ENCODE assay signal across 8 cellular contexts in the genomic region with DNA sequence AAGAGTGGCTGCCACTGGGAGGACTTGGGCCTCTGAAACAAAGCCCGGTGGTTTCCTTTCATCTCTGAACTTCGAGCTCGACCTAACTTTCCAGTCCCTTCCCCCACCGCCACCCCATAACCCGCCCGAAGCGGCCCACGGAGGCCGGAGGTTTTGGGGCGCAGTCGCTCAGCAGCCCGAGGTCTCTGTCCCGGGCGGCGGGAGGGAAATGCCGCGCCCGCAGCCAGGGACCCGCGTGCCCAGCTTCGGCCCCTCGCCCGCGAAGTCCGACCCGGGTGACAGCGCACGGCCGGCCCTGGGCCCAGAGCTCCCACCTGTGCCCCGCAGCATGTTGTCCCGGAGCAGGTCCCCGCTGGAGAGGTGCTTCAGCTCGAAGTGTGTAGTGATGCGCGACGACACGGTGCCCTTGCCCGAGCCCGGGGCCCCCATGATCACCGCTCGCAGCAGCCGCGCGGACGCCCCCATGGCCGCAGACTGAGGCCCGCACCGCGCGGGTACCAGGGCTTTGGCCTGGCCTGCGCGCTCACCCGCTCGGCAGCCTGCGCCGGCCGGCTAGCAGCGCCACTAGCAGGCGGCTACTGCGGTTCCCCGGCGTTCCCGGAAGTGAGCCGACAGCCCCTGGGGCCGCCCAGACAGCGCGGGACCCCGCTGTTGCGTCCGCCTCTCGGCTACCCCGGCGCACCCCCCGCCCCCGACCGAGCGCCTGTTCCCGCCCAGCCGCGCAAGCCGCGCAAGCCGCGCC. TPM values are rescaled to one million over a fixed set of nuclear protein-coding genes. Genes with fewer than 3 reads are reported as not detected.
DNase-seq lines count a peak whose midpoint lies in the region; ATAC-seq, FAIRE-seq and TF ChIP-seq lines count a peak whose summit lies in the region.

A gene (minus strand): TSS at position 580 of the 742 bp plus-strand sequence. CDS start 115 bp downstream, at position 465.

- DNase-seq in Caco-2 (peak; percentile 77 to 85), HK-2 (ENCODE audit: unreplicated experiment) (peak; percentile 36), NOMO-1 treated with dmso at 0.1 percent for 144 hours (lab: John Stamatoyannopoulos, UW; ENCODE audit: unreplicated experiment) (peak; percentile 57), endothelial cell of umbilical vein (ENCODE audit: low read depth, low spot score) (peak; percentile 85), middle frontal gyrus (ENCODE audit: extremely low spot score, low spot score) (peak; percentile 57)
- DNase-seq in activated CD8-positive, alpha-beta memory T cell treated with anti-CD3 and anti-CD28 coated beads, Interleukin-2, amount 50 U/mL, for 48 hours, result peak; percentile 92
- DNase-seq in stimulated activated CD8-positive, alpha-beta memory T cell treated with anti-CD3 and anti-CD28 coated beads, Interleukin-2, amount 100 ng/mL, for 48 hours (ENCODE audit: low read depth in 2 of 2), result peak; percentile 82

- peak within 1 kb of the TSS; percentile 100 for H3K4me2 ChIP-seq in endothelial cell of umbilical vein (ENCODE audit: insufficient read depth, low read length)

- H3K9me1 ChIP-seq in endothelial cell of umbilical vein (replicated peaks; ENCODE audit: control insufficient read depth, extremely low read depth, insufficient read depth, low read length), result no peaks in the 10 kb centered on the region

- peak within 1 kb of the TSS; percentile 78 for H3K4me3 ChIP-seq in Caco-2 (ENCODE audit: low read depth, low read length)
- peak within 1 kb of the TSS; percentile 69 to 94 (median 90) for H3K4me3 ChIP-seq in endothelial cell of umbilical vein (replicated peaks in 1 of 3; ENCODE audit: insufficient read depth in 1 of 3, low read depth in 1 of 3, low read length in 3 of 3)

- H3K4me1 ChIP-seq in Caco-2 (peaks cover 3% of the 10 kb centered on the region; the same call in 1 of the 2 replicates), endothelial cell of umbilical vein (ENCODE audit: control insufficient read depth, extremely low read depth, insufficient read depth, low read length) (peaks cover 10% of the 10 kb centered on the region)

- CTCF ChIA-PET in Caco-2 (lab: Charles Lee) (interaction anchor here (0.6 to 1.6 kb wide), 3 partner anchors 9 to 117 kb away, joined by 3 to 10 read pairs (median 3); no protein-coding TSS in a partner anchor), endothelial cell of umbilical vein (lab: Charles Lee) (interaction anchor here (0.6 to 2.4 kb wide), 8 partner anchors 9 to 1415 kb away, joined by 3 to 12 read pairs (median 6); a partner anchor contains a TSS)

- peak within 1 kb of the TSS; percentile 77 for H3K27ac ChIP-seq in endothelial cell of umbilical vein (ENCODE audit: insufficient read depth, low read depth, low read length)

- no peaks in the 10 kb centered on the region for H4K20me1 ChIP-seq in endothelial cell of umbilical vein (replicated peaks; ENCODE audit: control insufficient read depth, extremely low read depth, insufficient read depth, low read length)

- ATAC-seq in GM19463 (IDR thresholded peaks at IDR 0.05; ENCODE audit: unreplicated experiment), result peak; percentile 89

- no peaks in the 10 kb centered on the region for H3K36me3 Mint-ChIP-seq in Caco-2 (ENCODE audit: insufficient read depth, unreplicated experiment)

- TF ChIP-seq CTCF in Caco-2 (IDR thresholded peaks at IDR 0.05; ENCODE audit: insufficient read depth in 1 of 2, low read depth in 1 of 2, low read length in 1 of 2, severe bottlenecking in 1 of 2, unreplicated experiment in 1 of 2), result no peak
- TF ChIP-seq CTCF in endothelial cell of umbilical vein (IDR thresholded peaks at IDR 0.05; ENCODE audit: extremely low read depth in 1 of 2, insufficient read depth in 1 of 2, low read depth in 1 of 2, low read length in 2 of 2), result peak; percentile 7 to 23

- no peaks in the 10 kb centered on the region for H3K4me1 Mint-ChIP-seq in Caco-2 (ENCODE audit: low read depth, unreplicated experiment)

- peak within 1 kb of the TSS; percentile 91 for H3K4me3 Mint-ChIP-seq in Caco-2 (ENCODE audit: unreplicated experiment)

- dilution Hi-C loops in endothelial cell of umbilical vein (cut with MboI; ENCODE audit: extremely low pct_ligation_motif_present, low sequenced_read_pairs), result no loop called here

- no peaks in the 10 kb centered on the region for H3K9me3 Mint-ChIP-seq in Caco-2 (ENCODE audit: unreplicated experiment)

- H3K79me2 ChIP-seq in endothelial cell of umbilical vein (ENCODE audit: control insufficient read depth, insufficient read depth, low read length), result peaks cover 28% of the 10 kb centered on the region

- H3K27me3 Mint-ChIP-seq in Caco-2 (ENCODE audit: insufficient read depth, unreplicated experiment), result peaks cover 4% of the 10 kb centered on the region

- H3K9ac ChIP-seq in endothelial cell of umbilical vein (replicated peaks; ENCODE audit: extremely low read depth, insufficient read depth, low read length), result peak within 1 kb of the TSS; percentile 92

- peak; percentile 88 for TF ChIP-seq POLR2A in endothelial cell of umbilical vein (IDR thresholded peaks at IDR 0.05; ENCODE audit: low read depth, low read length)

- H2AFZ ChIP-seq in endothelial cell of umbilical vein (ENCODE audit: low read depth, low read length), result peak within 1 kb of the TSS; percentile 99

- FAIRE-seq in endothelial cell of umbilical vein (lab: Jason Lieb, UNC), result no peak

- BruUV-seq in Caco-2 (replicated peaks; lab: Mats Ljungman, UMichigan) (no TSS peak), endothelial cell of umbilical vein (replicated peaks; lab: Mats Ljungman, UMichigan) (no TSS peak)

- H3K27me3 ChIP-seq in Caco-2 (replicated peaks; ENCODE audit: control insufficient read depth, insufficient read depth, low read length) (no peaks in the 10 kb centered on the region), endothelial cell of umbilical vein (ENCODE audit: control insufficient read depth in 2 of 2, insufficient read depth in 2 of 2, low read length in 2 of 2) (no peaks in the 10 kb centered on the region)

- POLR2A ChIA-PET in Caco-2 (lab: Charles Lee) (interaction anchor here (0.6 kb wide), 2 partner anchors 42 to 52 kb away, joined by 3 read pairs; a partner anchor contains a TSS), endothelial cell of umbilical vein (lab: Charles Lee) (no interaction called here)

- no peaks in the 10 kb centered on the region for H3K9me3 ChIP-seq in Caco-2
- H3K9me3 ChIP-seq in endothelial cell of umbilical vein (replicated peaks; ENCODE audit: control insufficient read depth, insufficient read depth, low read length), result no peaks in the 10 kb centered on the region

- peak within 1 kb of the TSS; percentile 86 for H3K27ac Mint-ChIP-seq in Caco-2 (ENCODE audit: unreplicated experiment)

- intact Hi-C loops in Caco-2 (cut with micrococcal nuclease; ENCODE audit: unreplicated experiment), result loop anchor here (2.0 to 5.0 kb wide), 3 partner anchors 62 to 138 kb away; a partner anchor contains a TSS
- intact Hi-C loops in endothelial cell of umbilical vein (cut with micrococcal nuclease), result loop anchor here (1.0 to 5.0 kb wide), 5 partner anchors 62 to 358 kb away; a partner anchor contains a TSS

- H3K36me3 ChIP-seq in Caco-2 (ENCODE audit: control insufficient read depth, insufficient read depth, low read length) (no peaks in the 10 kb centered on the region), endothelial cell of umbilical vein (ENCODE audit: control insufficient read depth in 2 of 2, extremely low read depth in 1 of 2, insufficient read depth in 2 of 2, low read length in 2 of 2) (no peaks in the 10 kb centered on the region)

TF ChIP-seq in endothelial cell of umbilical vein, 7 proteins besides CTCF, POLR2A, EP300 and RAD21:
- TF ChIP-seq POLR2AphosphoS5 (IDR thresholded peaks at IDR 0.05; ENCODE audit: insufficient read depth, low read depth, low read length) (peak; percentile 95), MYC (IDR thresholded peaks at IDR 0.05; ENCODE audit: low read depth, low read length) (no peak)

RNA-seq across cellular contexts. Expression of the gene that starts here (rescaled TPM):
- total RNA-seq in Caco-2 (2022) (31.9 and 32.0 TPM in 2 replicates), endothelial cell of umbilical vein (38.1 and 42.3 TPM in 2 replicates)
- polyA plus RNA-seq in endothelial cell of umbilical vein, result 19.7 and 20.6 TPM in 2 replicates
- 22.7 and 27.1 TPM in 2 replicates for polyA plus RNA-seq in endothelial cell of umbilical vein (2011; cell fraction: cytosol; rRNA removed)
- polyA plus RNA-seq in endothelial cell of umbilical vein (2011; cell fraction: nucleus; rRNA removed), result 17.0 and 21.4 TPM in 2 replicates
- 24.7 and 26.1 TPM in 2 replicates for polyA plus RNA-seq in endothelial cell of umbilical vein (2012)
- polyA minus RNA-seq in endothelial cell of umbilical vein, result 20.0 and 25.1 TPM in 2 replicates
- 21.2 TPM for polyA minus RNA-seq in endothelial cell of umbilical vein (2011; cell fraction: cytosol; rRNA and poly(A)+ RNA removed)
- polyA minus RNA-seq in endothelial cell of umbilical vein (2011; cell fraction: nucleus; rRNA and poly(A)+ RNA removed), result 13.6 and 19.5 TPM in 2 replicates

Comparison
In these comparisons a context has a peak if more than half of its experiments do, and no peak if none do; other contexts are left out.
1. Peak in every context shown above with its lines: DNase-seq, ATAC-seq, H3K4me3 ChIP-seq and H3K27ac ChIP-seq.
2. DNase-seq: peak in every context shown above with its lines; median percentile 92 in activated CD8-positive, alpha-beta memory T cell treated with anti-CD3 and anti-CD28 coated beads, Interleukin-2, amount 50 U/mL, for 48 hours; 85 in endothelial cell of umbilical vein; 82 in stimulated activated CD8-positive, alpha-beta memory T cell treated with anti-CD3 and anti-CD28 coated beads, Interleukin-2, amount 100 ng/mL, for 48 hours; 81 in Caco-2; 57 in NOMO-1 treated with dmso at 0.1 percent for 144 hours; 57 in middle frontal gyrus; 36 in HK-2.
3. CTCF ChIP-seq: peak in endothelial cell of umbilical vein (2 of 2); none in Caco-2 (0 of 2).